ENCODE assay signal across 29 cellular contexts in the genomic region with DNA sequence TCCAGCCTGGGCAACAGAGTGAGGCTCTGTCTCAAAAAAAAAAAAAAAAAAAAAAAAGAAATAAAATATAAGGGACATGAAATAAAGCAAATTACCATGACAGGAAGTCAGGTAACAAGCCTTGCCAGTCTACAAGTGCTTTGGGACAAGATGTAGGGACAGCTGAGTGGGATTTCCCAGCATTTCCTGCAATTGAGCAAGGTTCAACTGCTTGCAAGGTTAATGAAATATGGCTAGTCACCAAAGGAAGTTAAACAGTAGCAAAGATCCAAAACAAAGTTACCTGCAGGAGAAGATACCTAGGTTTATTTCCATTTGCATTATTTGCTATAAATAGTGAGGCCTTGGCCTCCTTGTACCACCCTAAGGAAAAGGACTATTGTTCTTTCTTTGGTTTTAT.
"Had no signal": no experiment of that assay in that cellular context is flagged by ENCODE, and none has a peak within 500 bp of the region (broad histone marks: within the 10 kb centered on the region; RNA-seq: fewer than 3 reads in every experiment).

No MANE protein-coding gene starts in this region.

- H3K27ac ChIP-seq: adrenal gland, body of pancreas, gastrocnemius medialis, heart left ventricle had no signal

- H3K27me3 Mint-ChIP-seq: activated naive CD4-positive, alpha-beta T cell treated with anti-CD3 and anti-CD28 coated beads, Interleukin-2, amount 50 U/mL, for 24 hours had no signal

- H3K4me1 Mint-ChIP-seq: activated CD4-positive, alpha-beta T cell treated with anti-CD3 and anti-CD28 coated beads for 36 hours; activated CD4-positive, alpha-beta T cell treated with anti-CD3 and anti-CD28 coated beads, Interleukin-2, amount 10 ng/mL, durations not matched to agents 24 days and 14 days; activated CD8-positive, alpha-beta memory T cell treated with anti-CD3 and anti-CD28 coated beads, Interleukin-2, amount 10 ng/mL, durations not matched to agents 7 days and 5 days; activated naive CD4-positive, alpha-beta T cell treated with anti-CD3 and anti-CD28 coated beads, Interleukin-2, amount 50 U/mL, for 24 hours; activated naive CD8-positive, alpha-beta T cell treated with anti-CD3 and anti-CD28 coated beads for 36 hours; activated naive CD8-positive, alpha-beta T cell treated with anti-CD3 and anti-CD28 coated beads, Interleukin-2, amount 50 U/mL, for 24 hours had no signal

- H3K27ac Mint-ChIP-seq: activated CD4-positive, alpha-beta memory T cell treated with anti-CD3 and anti-CD28 coated beads for 36 hours; activated CD4-positive, alpha-beta T cell treated with anti-CD3 and anti-CD28 coated beads for 36 hours; activated CD4-positive, alpha-beta T cell treated with anti-CD3 and anti-CD28 coated beads, Interleukin-2, amount 10 ng/mL, durations not matched to agents 24 days and 14 days; activated CD8-positive, alpha-beta memory T cell treated with anti-CD3 and anti-CD28 coated beads, Interleukin-2, amount 10 ng/mL, durations not matched to agents 7 days and 5 days; activated CD8-positive, alpha-beta T cell treated with anti-CD3 and anti-CD28 coated beads, Interleukin-2, amount 10 ng/mL, durations not matched to agents 7 days and 5 days; activated naive CD4-positive, alpha-beta T cell treated with anti-CD3 and anti-CD28 coated beads for 36 hours; activated naive CD4-positive, alpha-beta T cell treated with anti-CD3 and anti-CD28 coated beads, Interleukin-2, amount 50 U/mL, for 24 hours; activated naive CD8-positive, alpha-beta T cell treated with anti-CD3 and anti-CD28 coated beads for 36 hours; activated naive CD8-positive, alpha-beta T cell treated with anti-CD3 and anti-CD28 coated beads, Interleukin-2, amount 50 U/mL, for 24 hours; activated T-helper 1 cell treated with anti-CD3 and anti-CD28 coated beads, Interleukin-12 subunit alpha, Interleukin-12 subunit beta, Interleukin-2, Interleukin-4 antibody, amounts not matched to agents 30 ng/mL and 10 ng/mL and 1 ng/mL, durations not matched to agents 14 hours and 24 hours and 36 hours; activated T-helper 2 cell treated with anti-CD3 and anti-CD28 coated beads, Interferon-gamma antibody, Interleukin-2, Interleukin-4, amounts not matched to agents 10 μg/mL and 5 μg/mL and 100 μg/mL, durations not matched to agents 14 hours and 24 hours and 36 hours had no signal

- DNase-seq: activated CD4-positive, alpha-beta memory T cell treated with anti-CD3 and anti-CD28 coated beads for 36 hours; activated CD4-positive, alpha-beta T cell treated with anti-CD3 and anti-CD28 coated beads for 36 hours; activated CD4-positive, alpha-beta T cell treated with anti-CD3 and anti-CD28 coated beads, Interleukin-2, amount 10 ng/mL, durations not matched to agents 24 days and 14 days; activated CD4-positive, CD25-positive, alpha-beta regulatory T cell; activated CD4-positive, CD25-positive, alpha-beta regulatory T cell treated with anti-CD3 and anti-CD28 coated beads, Interleukin-2, amount 50 U/mL, for 72 hours; activated CD8-positive, alpha-beta memory T cell treated with anti-CD3 and anti-CD28 coated beads, Interleukin-2, amount 10 ng/mL, durations not matched to agents 7 days and 5 days; activated CD8-positive, alpha-beta memory T cell treated with anti-CD3 and anti-CD28 coated beads, Interleukin-2, amount 50 U/mL, for 4 hours; activated CD8-positive, alpha-beta T cell treated with anti-CD3 and anti-CD28 coated beads, Interleukin-2, amount 10 ng/mL, durations not matched to agents 7 days and 5 days; activated effector memory CD4-positive, alpha-beta T cell treated with anti-CD3 and anti-CD28 coated beads, Interleukin-2, amount 50 U/mL, for 16 hours; activated naive CD4-positive, alpha-beta T cell treated with anti-CD3 and anti-CD28 coated beads for 36 hours; activated naive CD8-positive, alpha-beta T cell treated with anti-CD3 and anti-CD28 coated beads for 36 hours; activated naive CD8-positive, alpha-beta T cell treated with anti-CD3 and anti-CD28 coated beads, Interleukin-2, amount 50 U/mL, for 24 hours; activated T-cell treated with anti-CD3 and anti-CD28 coated beads, Interleukin-2, amount 50 U/mL, for 1 hour; activated T-cell treated with anti-CD3 and anti-CD28 coated beads, Interleukin-2, amount 50 U/mL, for 48 hours; adrenal gland; amygdala; aorta; body of pancreas; caudate nucleus; effector CD8-positive, alpha-beta T cell; foreskin fibroblast; gastrocnemius medialis; glutamatergic neuron; heart left ventricle; T-helper 2 cell had no signal

- H3K27me3 ChIP-seq: adrenal gland, body of pancreas, gastrocnemius medialis, heart left ventricle had no signal

- H3K4me3 Mint-ChIP-seq: activated CD4-positive, alpha-beta memory T cell treated with anti-CD3 and anti-CD28 coated beads for 36 hours; activated CD4-positive, alpha-beta T cell treated with anti-CD3 and anti-CD28 coated beads for 36 hours; activated CD4-positive, alpha-beta T cell treated with anti-CD3 and anti-CD28 coated beads, Interleukin-2, amount 10 ng/mL, durations not matched to agents 24 days and 14 days; activated CD8-positive, alpha-beta memory T cell treated with anti-CD3 and anti-CD28 coated beads, Interleukin-2, amount 10 ng/mL, durations not matched to agents 7 days and 5 days; activated CD8-positive, alpha-beta T cell treated with anti-CD3 and anti-CD28 coated beads, Interleukin-2, amount 10 ng/mL, durations not matched to agents 7 days and 5 days; activated naive CD4-positive, alpha-beta T cell treated with anti-CD3 and anti-CD28 coated beads for 36 hours; activated naive CD4-positive, alpha-beta T cell treated with anti-CD3 and anti-CD28 coated beads, Interleukin-2, amount 50 U/mL, for 24 hours; activated naive CD8-positive, alpha-beta T cell treated with anti-CD3 and anti-CD28 coated beads for 36 hours; activated naive CD8-positive, alpha-beta T cell treated with anti-CD3 and anti-CD28 coated beads, Interleukin-2, amount 50 U/mL, for 24 hours; activated T-helper 1 cell treated with anti-CD3 and anti-CD28 coated beads, Interleukin-12 subunit alpha, Interleukin-12 subunit beta, Interleukin-2, Interleukin-4 antibody, amounts not matched to agents 30 ng/mL and 10 ng/mL and 1 ng/mL, durations not matched to agents 14 hours and 24 hours and 36 hours had no signal

- H3K9me3 Mint-ChIP-seq: activated CD4-positive, alpha-beta memory T cell treated with anti-CD3 and anti-CD28 coated beads for 36 hours; activated CD4-positive, alpha-beta T cell treated with anti-CD3 and anti-CD28 coated beads, Interleukin-2, amount 10 ng/mL, durations not matched to agents 24 days and 14 days; activated naive CD4-positive, alpha-beta T cell treated with anti-CD3 and anti-CD28 coated beads for 36 hours; activated naive CD4-positive, alpha-beta T cell treated with anti-CD3 and anti-CD28 coated beads, Interleukin-2, amount 50 U/mL, for 24 hours; activated naive CD8-positive, alpha-beta T cell treated with anti-CD3 and anti-CD28 coated beads for 36 hours; activated naive CD8-positive, alpha-beta T cell treated with anti-CD3 and anti-CD28 coated beads, Interleukin-2, amount 50 U/mL, for 24 hours; activated T-helper 1 cell treated with anti-CD3 and anti-CD28 coated beads, Interleukin-12 subunit alpha, Interleukin-12 subunit beta, Interleukin-2, Interleukin-4 antibody, amounts not matched to agents 30 ng/mL and 10 ng/mL and 1 ng/mL, durations not matched to agents 14 hours and 24 hours and 36 hours; activated T-helper 2 cell treated with anti-CD3 and anti-CD28 coated beads, Interferon-gamma antibody, Interleukin-2, Interleukin-4, amounts not matched to agents 10 μg/mL and 5 μg/mL and 100 μg/mL, durations not matched to agents 14 hours and 24 hours and 36 hours had no signal

- ATAC-seq: activated CD4-positive, alpha-beta T cell treated with anti-CD3 and anti-CD28 coated beads for 36 hours; activated CD8-positive, alpha-beta memory T cell treated with anti-CD3 and anti-CD28 coated beads, Interleukin-2, amount 10 ng/mL, durations not matched to agents 7 days and 5 days; activated CD8-positive, alpha-beta T cell treated with anti-CD3 and anti-CD28 coated beads, Interleukin-2, amount 10 ng/mL, durations not matched to agents 7 days and 5 days; activated naive CD8-positive, alpha-beta T cell treated with anti-CD3 and anti-CD28 coated beads, Interleukin-2, amount 50 U/mL, for 24 hours; body of pancreas; esophagus mucosa; gastrocnemius medialis; heart left ventricle had no signal

- H3K9me3 ChIP-seq: adrenal gland, body of pancreas, gastrocnemius medialis, heart left ventricle had no signal

- H3K36me3 Mint-ChIP-seq: activated CD4-positive, alpha-beta memory T cell treated with anti-CD3 and anti-CD28 coated beads for 36 hours; activated CD8-positive, alpha-beta memory T cell treated with anti-CD3 and anti-CD28 coated beads, Interleukin-2, amount 10 ng/mL, durations not matched to agents 7 days and 5 days; activated naive CD4-positive, alpha-beta T cell treated with anti-CD3 and anti-CD28 coated beads, Interleukin-2, amount 50 U/mL, for 24 hours; activated naive CD8-positive, alpha-beta T cell treated with anti-CD3 and anti-CD28 coated beads for 36 hours had no signal

- H3K4me1 ChIP-seq: adrenal gland, body of pancreas, gastrocnemius medialis, heart left ventricle had no signal

- H3K36me3 ChIP-seq: adrenal gland, gastrocnemius medialis, heart left ventricle had no signal

- H3K4me3 ChIP-seq: adrenal gland, body of pancreas, gastrocnemius medialis, heart left ventricle had no signal
